ENCODE assay signal across 20 cellular contexts in the genomic region with DNA sequence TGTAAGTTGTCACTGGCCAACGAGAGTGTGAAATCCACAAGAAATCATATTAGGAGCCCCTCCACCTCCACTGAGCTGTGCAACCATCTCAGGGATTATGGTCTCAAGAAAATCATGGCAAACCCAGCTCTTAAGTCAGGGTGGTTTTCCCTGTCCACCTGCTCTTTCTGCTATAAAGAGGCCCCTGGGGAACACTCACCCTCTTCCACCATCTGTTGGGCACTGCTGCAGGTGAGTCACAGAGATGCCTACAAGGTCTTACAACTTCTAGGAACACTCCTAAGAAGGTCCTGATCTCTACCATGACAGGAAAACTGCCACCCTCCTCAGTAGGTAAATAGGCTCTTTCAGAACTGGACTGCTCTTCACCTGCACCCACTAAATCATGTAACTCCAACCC.
DNase-seq lines count a peak whose midpoint lies in the region; ATAC-seq, FAIRE-seq and TF ChIP-seq lines count a peak whose summit lies in the region.
"Had no signal": no experiment of that assay in that cellular context is flagged by ENCODE, and none has a peak within 500 bp of the region (broad histone marks: within the 10 kb centered on the region; RNA-seq: fewer than 3 reads in every experiment).

No MANE protein-coding gene starts in this region.

- no peak for TF ChIP-seq RAD21 in A549 (conservative IDR thresholded peaks at IDR 0.05 in 1 of 2, IDR thresholded peaks at IDR 0.05 in 1 of 2)

- H3K4me3 ChIP-seq in A549 (no peak overlapping the region), PC-3 (ENCODE audit: low read length) (no peak overlapping the region)
- H3K4me3 ChIP-seq: BLaER1 had no signal

- H3K9me3 ChIP-seq in A549 = peaks cover 3% of the 10 kb centered on the region; the same call in 1 of the 3 replicates
- no peaks in the 10 kb centered on the region for H3K9me3 ChIP-seq in PC-3 (ENCODE audit: low read length)

- no peak for TF ChIP-seq POLR2A in A549 (IDR thresholded peaks at IDR 0.05; ENCODE audit: low read length)

- H3K9me2 ChIP-seq in PC-3 (replicated peaks; ENCODE audit: low read length) = no peaks in the 10 kb centered on the region

- H3K4me2 ChIP-seq in A549 (no peak overlapping the region), PC-3 (ENCODE audit: low read length) (no peak overlapping the region)
- H3K4me2 ChIP-seq: BLaER1 had no signal

- no peak overlapping the region for H2AFZ ChIP-seq in PC-3 (ENCODE audit: low read length)

- H3K4me1 ChIP-seq in A549 = peaks cover 69% of the 10 kb centered on the region
- peaks cover 67% of the 10 kb centered on the region for H3K4me1 ChIP-seq in PC-3 (ENCODE audit: insufficient read depth, low read length)

- H3K27ac ChIP-seq in A549 (peak overlapping the region; percentile 37 to 76; a peak in 4 of 6 replicates), PC-3 (ENCODE audit: low read length) (peak overlapping the region; percentile 80)
- H3K27ac ChIP-seq: 22Rv1, BLaER1, RWPE1 had no signal

- FAIRE-seq in A549 (lab: Jason Lieb, UNC) = no peak
- FAIRE-seq: D721Med, H54 had no signal

- ATAC-seq in A549 (no peak), PC-3 (no peak)
- no peak for ATAC-seq in activated CD4-positive, CD25-positive, alpha-beta regulatory T cell treated with anti-CD3 and anti-CD28 coated beads, Interleukin-2, amount 50 U/mL, for 24 hours
- ATAC-seq: CD8-positive, alpha-beta T cell; T-helper 17 cell had no signal

- BruUV-seq in PC-3 (replicated peaks; lab: Mats Ljungman, UMichigan) = no TSS peak

- no peak for TF ChIP-seq CTCF in A549 (IDR thresholded peaks at IDR 0.05)
- no peak for TF ChIP-seq CTCF in PC-3 (conservative IDR thresholded peaks at IDR 0.05; ENCODE audit: low read depth, low read length)

- H3K27me3 ChIP-seq in PC-3 (ENCODE audit: low read length) = no peaks in the 10 kb centered on the region
- H3K27me3 ChIP-seq: BLaER1 had no signal

- 89% methylated on average over 1 of the region's 1 CpG for WGBS in A549 (ENCODE audit: missing lambda C conversion rate)

- no peaks in the 10 kb centered on the region for H4K20me1 ChIP-seq in PC-3 (ENCODE audit: low read length)
- H4K20me1 ChIP-seq: BLaER1 had no signal

- H3K36me3 ChIP-seq in PC-3 (ENCODE audit: low read depth, low read length) = no peaks in the 10 kb centered on the region
- H3K36me3 ChIP-seq: BLaER1 had no signal

- no peaks in the 10 kb centered on the region for H3K79me2 ChIP-seq in PC-3 (ENCODE audit: low read length)

- POLR2A ChIA-PET in A549 (lab: Yijun Ruan, JAX) = no interaction called here
- POLR2A ChIA-PET in PC-3 (lab: Charles Lee; ENCODE audit: unreplicated experiment) = no interaction called here

- CTCF ChIA-PET in A549 (lab: Yijun Ruan, JAX) (interaction anchor here (1.2 to 1.6 kb wide), 2 partner anchors 77 to 78 kb away, joined by 3 read pairs; no protein-coding TSS in a partner anchor), PC-3 (lab: Charles Lee) (no interaction called here)

- H3K9ac ChIP-seq in PC-3 (ENCODE audit: low read length) = no peak overlapping the region
- H3K9ac ChIP-seq: BLaER1 had no signal

- intact Hi-C loops in PC-3 (cut with micrococcal nuclease) = no loop called here

- DNase-seq in DMS79 treated with DMSO at 0.1 percent for 48 hours (lab: John Stamatoyannopoulos, UW) = peak; percentile 3
- no peak for DNase-seq in DMS79 (lab: John Stamatoyannopoulos, UW)
- DNase-seq in A549 (ENCODE audit: low read depth in 1 of 2, low spot score in 1 of 2) = no peak
- DNase-seq in M059J (ENCODE audit: low read depth) = peak; percentile 15
- peak; percentile 13 for DNase-seq in PC-3
- DNase-seq in foreskin melanocyte = no peak
- DNase-seq in central memory CD4-positive, alpha-beta T cell = no peak
- DNase-seq: CD8-positive, alpha-beta T cell; Karpas-422; NCI-H1105; NCI-H1930; NCI-H446; OCI-M1; T-helper 17 cell had no signal

- no peak for TF ChIP-seq EP300 in A549 (IDR thresholded peaks at IDR 0.05)

- no peaks in the 10 kb centered on the region for H3F3A ChIP-seq in PC-3 (ENCODE audit: low read length, unreplicated experiment)

TF ChIP-seq in A549, 52 proteins besides CTCF, POLR2A, EP300 and RAD21:
- TF ChIP-seq FOXS1 (CRISPR knock-in tag; IDR thresholded peaks at IDR 0.05) = no peak
- TF ChIP-seq NR3C1 (IDR thresholded peaks at IDR 0.05) = no peak
- TF ChIP-seq, protein P1, sequence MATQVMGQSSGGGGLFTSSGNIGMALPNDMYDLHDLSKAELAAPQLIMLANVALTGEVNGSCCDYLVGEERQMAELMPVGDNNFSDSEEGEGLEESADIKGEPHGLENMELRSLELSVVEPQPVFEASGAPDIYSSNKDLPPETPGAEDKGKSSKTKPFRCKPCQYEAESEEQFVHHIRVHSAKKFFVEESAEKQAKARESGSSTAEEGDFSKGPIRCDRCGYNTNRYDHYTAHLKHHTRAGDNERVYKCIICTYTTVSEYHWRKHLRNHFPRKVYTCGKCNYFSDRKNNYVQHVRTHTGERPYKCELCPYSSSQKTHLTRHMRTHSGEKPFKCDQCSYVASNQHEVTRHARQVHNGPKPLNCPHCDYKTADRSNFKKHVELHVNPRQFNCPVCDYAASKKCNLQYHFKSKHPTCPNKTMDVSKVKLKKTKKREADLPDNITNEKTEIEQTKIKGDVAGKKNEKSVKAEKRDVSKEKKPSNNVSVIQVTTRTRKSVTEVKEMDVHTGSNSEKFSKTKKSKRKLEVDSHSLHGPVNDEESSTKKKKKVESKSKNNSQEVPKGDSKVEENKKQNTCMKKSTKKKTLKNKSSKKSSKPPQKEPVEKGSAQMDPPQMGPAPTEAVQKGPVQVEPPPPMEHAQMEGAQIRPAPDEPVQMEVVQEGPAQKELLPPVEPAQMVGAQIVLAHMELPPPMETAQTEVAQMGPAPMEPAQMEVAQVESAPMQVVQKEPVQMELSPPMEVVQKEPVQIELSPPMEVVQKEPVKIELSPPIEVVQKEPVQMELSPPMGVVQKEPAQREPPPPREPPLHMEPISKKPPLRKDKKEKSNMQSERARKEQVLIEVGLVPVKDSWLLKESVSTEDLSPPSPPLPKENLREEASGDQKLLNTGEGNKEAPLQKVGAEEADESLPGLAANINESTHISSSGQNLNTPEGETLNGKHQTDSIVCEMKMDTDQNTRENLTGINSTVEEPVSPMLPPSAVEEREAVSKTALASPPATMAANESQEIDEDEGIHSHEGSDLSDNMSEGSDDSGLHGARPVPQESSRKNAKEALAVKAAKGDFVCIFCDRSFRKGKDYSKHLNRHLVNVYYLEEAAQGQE (IDR thresholded peaks at IDR 0.05) = no peak
- no peak for TF ChIP-seq KDM1A (IDR thresholded peaks at IDR 0.05; ENCODE audit: low read depth)
- TF ChIP-seq HEYL (CRISPR knock-in tag; IDR thresholded peaks at IDR 0.05) = no peak
- no peak for TF ChIP-seq ZC3H11A (IDR thresholded peaks at IDR 0.05)
- no peak for TF ChIP-seq MYC (IDR thresholded peaks at IDR 0.05; ENCODE audit: borderline replicate concordance, low read length)
- TF ChIP-seq SMC3 (IDR thresholded peaks at IDR 0.05) = no peak
- TF ChIP-seq CHD4 (IDR thresholded peaks at IDR 0.05; ENCODE audit: borderline replicate concordance) = no peak
- TF ChIP-seq RNF2 (IDR thresholded peaks at IDR 0.05; ENCODE audit: borderline replicate concordance, low read depth) = no peak
- TF ChIP-seq TP53 (CRISPR knock-in tag; IDR thresholded peaks at IDR 0.05) = no peak
- TF ChIP-seq, protein P2, sequence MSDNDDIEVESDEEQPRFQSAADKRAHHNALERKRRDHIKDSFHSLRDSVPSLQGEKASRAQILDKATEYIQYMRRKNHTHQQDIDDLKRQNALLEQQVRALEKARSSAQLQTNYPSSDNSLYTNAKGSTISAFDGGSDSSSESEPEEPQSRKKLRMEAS (IDR thresholded peaks at IDR 0.05) = no peak
- no peak for TF ChIP-seq RCOR1 (IDR thresholded peaks at IDR 0.05; ENCODE audit: low read depth, low read length)
- TF ChIP-seq, protein P3, sequence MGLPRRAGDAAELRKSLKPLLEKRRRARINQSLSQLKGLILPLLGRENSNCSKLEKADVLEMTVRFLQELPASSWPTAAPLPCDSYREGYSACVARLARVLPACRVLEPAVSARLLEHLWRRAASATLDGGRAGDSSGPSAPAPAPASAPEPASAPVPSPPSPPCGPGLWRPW (IDR thresholded peaks at IDR 0.05) = no peak
- no peak for TF ChIP-seq ZFP36 (IDR thresholded peaks at IDR 0.05; ENCODE audit: borderline replicate concordance, partially characterized antibody)
- TF ChIP-seq ESRRA (IDR thresholded peaks at IDR 0.05; ENCODE audit: borderline replicate concordance, low read length) = no peak
- TF ChIP-seq, protein P4, sequence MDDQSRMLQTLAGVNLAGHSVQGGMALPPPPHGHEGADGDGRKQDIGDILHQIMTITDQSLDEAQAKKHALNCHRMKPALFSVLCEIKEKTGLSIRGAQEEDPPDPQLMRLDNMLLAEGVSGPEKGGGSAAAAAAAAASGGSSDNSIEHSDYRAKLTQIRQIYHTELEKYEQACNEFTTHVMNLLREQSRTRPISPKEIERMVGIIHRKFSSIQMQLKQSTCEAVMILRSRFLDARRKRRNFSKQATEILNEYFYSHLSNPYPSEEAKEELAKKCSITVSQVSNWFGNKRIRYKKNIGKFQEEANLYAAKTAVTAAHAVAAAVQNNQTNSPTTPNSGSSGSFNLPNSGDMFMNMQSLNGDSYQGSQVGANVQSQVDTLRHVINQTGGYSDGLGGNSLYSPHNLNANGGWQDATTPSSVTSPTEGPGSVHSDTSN (IDR thresholded peaks at IDR 0.05) = no peak
- TF ChIP-seq CEBPB (IDR thresholded peaks at IDR 0.05) = no peak
- no peak for TF ChIP-seq JUNB (IDR thresholded peaks at IDR 0.05)
- TF ChIP-seq, protein P5, sequence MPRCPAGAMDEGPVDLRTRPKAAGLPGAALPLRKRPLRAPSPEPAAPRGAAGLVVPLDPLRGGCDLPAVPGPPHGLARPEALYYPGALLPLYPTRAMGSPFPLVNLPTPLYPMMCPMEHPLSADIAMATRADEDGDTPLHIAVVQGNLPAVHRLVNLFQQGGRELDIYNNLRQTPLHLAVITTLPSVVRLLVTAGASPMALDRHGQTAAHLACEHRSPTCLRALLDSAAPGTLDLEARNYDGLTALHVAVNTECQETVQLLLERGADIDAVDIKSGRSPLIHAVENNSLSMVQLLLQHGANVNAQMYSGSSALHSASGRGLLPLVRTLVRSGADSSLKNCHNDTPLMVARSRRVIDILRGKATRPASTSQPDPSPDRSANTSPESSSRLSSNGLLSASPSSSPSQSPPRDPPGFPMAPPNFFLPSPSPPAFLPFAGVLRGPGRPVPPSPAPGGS (IDR thresholded peaks at IDR 0.05) = no peak

Comparison
In these comparisons a context has a peak if more than half of its experiments do, and no peak if none do; other contexts are left out.
1. DNase-seq: peak in DMS79 treated with DMSO at 0.1 percent for 48 hours (single experiment), M059J (single experiment) and PC-3 (single experiment); none in DMS79 (single experiment), A549 (0 of 2), foreskin melanocyte (single experiment) and central memory CD4-positive, alpha-beta T cell (single experiment).